ENCODE assay signal across 9 cellular contexts in the genomic region with DNA sequence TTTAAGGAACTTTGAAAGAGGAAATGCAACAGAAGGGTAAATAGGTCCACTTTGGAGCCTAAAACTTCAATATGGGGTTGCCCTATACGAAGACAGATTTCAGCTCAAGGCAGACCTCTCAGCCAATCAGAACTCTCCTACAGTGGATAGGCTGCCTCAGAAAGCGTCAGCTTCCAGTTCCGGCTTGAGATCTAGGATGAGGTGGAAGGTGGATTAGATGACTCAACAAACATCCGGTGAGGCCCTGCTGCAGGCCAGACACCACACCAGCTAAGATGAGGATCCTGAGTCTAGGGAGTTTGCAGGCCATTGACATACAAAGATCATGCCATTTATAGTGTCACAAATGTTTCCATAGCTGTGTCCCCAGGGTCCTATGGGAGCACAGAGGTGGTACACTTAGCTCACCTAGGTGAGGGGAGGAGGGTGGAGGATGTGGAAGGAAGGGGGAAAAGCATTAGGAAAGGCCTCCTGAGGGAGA. TPM values are rescaled to one million over a fixed set of nuclear protein-coding genes. Genes with fewer than 3 reads are reported as not detected.
DNase-seq lines count a peak whose midpoint lies in the region; ATAC-seq and TF ChIP-seq lines count a peak whose summit lies in the region.
"Had no signal": no experiment of that assay in that cellular context is flagged by ENCODE, and none has a peak within 500 bp of the region (broad histone marks: within the 10 kb centered on the region; RNA-seq: fewer than 3 reads in every experiment).

No MANE protein-coding gene starts in this region.

- WGBS in esophagus muscularis mucosa = 74% methylated on average over 4 of the region's 4 CpGs

- H3K9me3 ChIP-seq in esophagus muscularis mucosa = peaks cover 0 to 17% (median 6%) of the 10 kb centered on the region in 4 donors
- peaks cover 5% of the 10 kb centered on the region for H3K9me3 ChIP-seq in A673 (ENCODE audit: low read depth, low read length, poor library complexity, severe bottlenecking)
- no peaks in the 10 kb centered on the region for H3K9me3 ChIP-seq in gastrocnemius medialis

- no peak overlapping the region for H3K4me3 ChIP-seq in esophagus muscularis mucosa
- H3K4me3 ChIP-seq in A673 (ENCODE audit: low read depth, low read length, poor library complexity, severe bottlenecking) = no peak overlapping the region
- H3K4me3 ChIP-seq in gastrocnemius medialis = no peak overlapping the region

- H3K36me3 Mint-ChIP-seq in IgD-negative memory B cell = peaks cover 12% of the 10 kb centered on the region

- peaks cover 2 to 18% (median 12%) of the 10 kb centered on the region in 3 donors for H3K9me3 Mint-ChIP-seq in IgD-negative memory B cell

- no peak for TF ChIP-seq POLR2A in esophagus muscularis mucosa (IDR thresholded peaks at IDR 0.05; ENCODE audit: low read depth)
- no peak for TF ChIP-seq POLR2A in gastrocnemius medialis (IDR thresholded peaks at IDR 0.05)

- TF ChIP-seq EP300 in esophagus muscularis mucosa (IDR thresholded peaks at IDR 0.05) = no peak

- H3K27ac ChIP-seq in esophagus muscularis mucosa (replicated peaks in 1 of 4) (no peak overlapping the region), A673 (ENCODE audit: low read depth, low read length, poor library complexity, severe bottlenecking) (no peak overlapping the region), gastrocnemius medialis (no peak overlapping the region)

- intact Hi-C loops in esophagus muscularis mucosa (cut with DNase I) = no loop called here
- intact Hi-C loops in A673 (cut with micrococcal nuclease; ENCODE audit: unreplicated experiment) = loop anchor here (5.0 kb wide), 1 partner anchor 90 kb away; no protein-coding TSS in a partner anchor
- intact Hi-C loops in gastrocnemius medialis (cut with DNase I; ENCODE audit: low total_unique reads) = no loop called here

- DNase-seq in esophagus muscularis mucosa (ENCODE audit: extremely low spot score) = peak; percentile 39
- no peak for DNase-seq in activated CD4-positive, alpha-beta T cell treated with anti-CD3 and anti-CD28 coated beads, Interleukin-2, amount 50 U/mL, for 1 hour
- no peak for DNase-seq in A673 (ENCODE audit: low spot score)
- DNase-seq in HUDEP-2 (lab: John Stamatoyannopoulos, UW; ENCODE audit: unreplicated experiment in 76 of 76) = no peak
- no peak for DNase-seq in gastrocnemius medialis

- TF ChIP-seq CTCF in esophagus muscularis mucosa (IDR thresholded peaks at IDR 0.05) (no peak), A673 (conservative IDR thresholded peaks at IDR 0.05; ENCODE audit: low read depth, low read length) (no peak), gastrocnemius medialis (IDR thresholded peaks at IDR 0.05 in 4 of 5, conservative IDR thresholded peaks at IDR 0.05 in 1 of 5) (no peak)

- peaks cover 26 to 34% (median 33%) of the 10 kb centered on the region in 3 donors for H3K4me1 Mint-ChIP-seq in IgD-negative memory B cell

- peak overlapping the region; percentile 97 to 99 (median 98) for H3K27ac Mint-ChIP-seq in IgD-negative memory B cell

- H3K27me3 ChIP-seq in esophagus muscularis mucosa (peaks cover 0 to 24% (median 0%) of the 10 kb centered on the region in 4 donors), A673 (replicated peaks; ENCODE audit: insufficient read depth, low read depth, low read length, poor library complexity) (no peaks in the 10 kb centered on the region), gastrocnemius medialis (no peaks in the 10 kb centered on the region)

- peak overlapping the region; percentile 56 to 90 (median 86) for H3K4me3 Mint-ChIP-seq in IgD-negative memory B cell

- H3K4me1 ChIP-seq in esophagus muscularis mucosa (no peaks in the 10 kb centered on the region), A673 (ENCODE audit: insufficient read depth, low read length, poor library complexity, severe bottlenecking) (no peaks in the 10 kb centered on the region), gastrocnemius medialis (no peaks in the 10 kb centered on the region)

- H3K27me3 Mint-ChIP-seq in IgD-negative memory B cell = peaks cover 3% of the 10 kb centered on the region

- ATAC-seq in GM18517 (IDR thresholded peaks at IDR 0.05; ENCODE audit: unreplicated experiment) (peak; percentile 89), GM21723 (IDR thresholded peaks at IDR 0.05; ENCODE audit: unreplicated experiment) (peak; percentile 85), gastrocnemius medialis (no peak)

- H3K36me3 ChIP-seq in esophagus muscularis mucosa (peaks cover 0 to 5% (median 0%) of the 10 kb centered on the region in 4 donors), A673 (ENCODE audit: insufficient read depth, low read length, poor library complexity, severe bottlenecking) (no peaks in the 10 kb centered on the region), gastrocnemius medialis (no peaks in the 10 kb centered on the region)

- POLR2A ChIA-PET in A673 (lab: Charles Lee; ENCODE audit: low non-redundant PET) = no interaction called here

- in situ Hi-C loops in gastrocnemius medialis (cut with MboI; ENCODE audit: low sequenced_read_pairs in 4 of 4) = loop anchor here in 1 of 4 donors (25.0 kb wide), 1 partner anchor 95 kb away; no protein-coding TSS in a partner anchor

- BruUV-seq in A673 (replicated peaks; lab: Mats Ljungman, UMichigan) = no TSS peak

- CTCF ChIA-PET in A673 (lab: Charles Lee) = no interaction called here

RNA-seq across cellular contexts. Expression of a gene that starts 7.9 kb away (rescaled TPM):
- polyA plus RNA-seq in IgD-negative memory B cell = not detected
- total RNA-seq in esophagus muscularis mucosa (under 1 TPM in 2 of 4 donors, not detected in 2; 0.17 to 0.33 TPM), A673 (2021) (not detected in 2 replicates), gastrocnemius medialis (not detected)
- total RNA-seq: pulmonary artery endothelial cell had no signal

RNA-seq across cellular contexts. Expression of a gene that starts 48.8 kb away (rescaled TPM):
- polyA plus RNA-seq in IgD-negative memory B cell = not detected
- total RNA-seq in esophagus muscularis mucosa = not detected
- total RNA-seq in A673 (2021) = not detected in 2 replicates
- total RNA-seq in gastrocnemius medialis = not detected
- total RNA-seq: pulmonary artery endothelial cell had no signal

Comparison
In these comparisons a context has a peak if more than half of its experiments do, and no peak if none do; other contexts are left out.
1. ATAC-seq: peak in GM18517 (single experiment) and GM21723 (single experiment); none in gastrocnemius medialis (0 of 2).